In genomic region chr6:118485601-118486550, GRCh38 we compare ENCODE assay signal across 11 cellular contexts.
A peak's percentile ranks its signal among the peaks of the same experiment; 100 is the strongest.
DNase-seq lines count a peak whose midpoint lies in the region; ATAC-seq, FAIRE-seq and TF ChIP-seq lines count a peak whose summit lies in the region.
"Had no signal": no experiment of that assay in that cellular context is flagged by ENCODE, and none has a peak within 500 bp of the region (broad histone marks: within the 10 kb centered on the region; RNA-seq: fewer than 3 reads in every experiment).

No MANE protein-coding gene starts in this region.

- ATAC-seq in GM19395 (IDR thresholded peaks at IDR 0.05; ENCODE audit: unreplicated experiment) (peak; percentile 98), HG03025 (IDR thresholded peaks at IDR 0.05; ENCODE audit: low FRiP score, unreplicated experiment) (peak; percentile 93)

- no peak overlapping the region for H3K4me3 ChIP-seq in GM12864 (ENCODE audit: low read depth, low read length)
- no peak overlapping the region for H3K4me3 ChIP-seq in bronchial epithelial cell (ENCODE audit: low read depth, low read length)

- TF ChIP-seq CTCF in GM12864 (IDR thresholded peaks at IDR 0.05; ENCODE audit: low read depth, low read length, missing control alignments) (no peak), bronchial epithelial cell (IDR thresholded peaks at IDR 0.05; ENCODE audit: insufficient read depth, low read length, severe bottlenecking) (no peak)

- DNase-seq in GM12864 (ENCODE audit: low read depth) (peak; percentile 24), bronchial epithelial cell (ENCODE audit: low read depth) (peak; percentile 4), NCI-H524 (lab: John Stamatoyannopoulos, UW) (no peak), G401 (ENCODE audit: low spot score) (no peak)
- no peak for DNase-seq in stimulated activated naive CD4-positive, alpha-beta T cell treated with Interleukin-2 at 50 U/mL for 16 hours (lab: John Stamatoyannopoulos, UW)
- DNase-seq in activated CD4-positive, alpha-beta T cell treated with anti-CD3 and anti-CD28 coated beads for 1 hour: no peak
- DNase-seq: activated CD4-positive, alpha-beta T cell treated with anti-CD3 and anti-CD28 coated beads, Interleukin-2, amount 10 ng/mL, durations not matched to agents 24 days and 14 days; CD4-positive, alpha-beta memory T cell; effector CD8-positive, alpha-beta T cell had no signal

- in situ Hi-C loops in G401 (cut with HindIII; ENCODE audit: low sequenced_read_pairs): no loop called here

- FAIRE-seq in bronchial epithelial cell (lab: Jason Lieb, UNC): no peak

- H3K36me3 ChIP-seq in bronchial epithelial cell (ENCODE audit: control insufficient read depth, insufficient read depth, low read length): peaks cover 3% of the 10 kb centered on the region

- H3K27me3 ChIP-seq in bronchial epithelial cell (ENCODE audit: control insufficient read depth, insufficient read depth, low read length): no peaks in the 10 kb centered on the region

Comparison
In these comparisons a context has a peak if more than half of its experiments do, and no peak if none do; other contexts are left out.
1. DNase-seq: peak in GM12864 (single experiment) and bronchial epithelial cell (single experiment); none in NCI-H524 (0 of 2), G401 (single experiment), stimulated activated naive CD4-positive, alpha-beta T cell treated with Interleukin-2 at 50 U/mL for 16 hours (single experiment) and activated CD4-positive, alpha-beta T cell treated with anti-CD3 and anti-CD28 coated beads for 1 hour (single experiment).